ENCODE assay signal across 29 cellular contexts in the genomic region with DNA sequence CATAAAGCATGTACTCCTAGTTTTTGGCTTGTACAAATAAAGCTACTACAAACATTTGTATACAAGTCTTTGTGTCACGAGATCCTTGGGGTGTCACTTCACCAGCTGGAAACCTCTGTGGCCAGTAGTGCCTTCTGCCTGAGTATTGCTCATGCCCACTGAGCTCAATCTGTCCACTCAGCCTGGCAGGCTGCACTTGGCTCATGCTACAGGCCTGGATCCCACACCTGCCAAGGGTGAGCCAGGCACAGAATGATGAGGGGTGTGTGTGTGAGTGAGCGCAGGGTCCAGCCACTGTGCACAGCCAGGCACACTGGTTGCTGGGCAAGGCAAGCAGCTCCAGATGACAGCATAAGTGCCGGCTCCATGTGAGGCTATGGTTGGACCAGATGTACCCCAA. TPM values are rescaled to one million over a fixed set of nuclear protein-coding genes. Genes with fewer than 3 reads are reported as not detected.
"Had no signal": no experiment of that assay in that cellular context is flagged by ENCODE, and none has a peak within 500 bp of the region (broad histone marks: within the 10 kb centered on the region; RNA-seq: fewer than 3 reads in every experiment).

No MANE protein-coding gene starts in this region.

- H3K4me3 ChIP-seq: ascending aorta, breast epithelium, cardiac muscle cell, coronary artery, dorsolateral prefrontal cortex had no signal

- H3K27me3 ChIP-seq: ascending aorta, breast epithelium, cardiac muscle cell had no signal

- H3K4me1 ChIP-seq: ascending aorta, breast epithelium had no signal

- H3K27ac ChIP-seq: ascending aorta, breast epithelium, cardiac muscle cell, coronary artery, dorsolateral prefrontal cortex, WERI-Rb-1 had no signal

- FAIRE-seq: frontal cortex had no signal

- H3K9me3 ChIP-seq: ascending aorta had no signal

- DNase-seq: activated B cell treated with CpG ODN at 0.5 μM for 24 hours; activated CD4-positive, alpha-beta T cell treated with anti-CD3 and anti-CD28 coated beads for 48 hours; activated CD4-positive, alpha-beta T cell treated with anti-CD3 and anti-CD28 coated beads, Interleukin-2, amount 50 U/mL, for 1 hour; activated CD4-positive, alpha-beta T cell treated with anti-CD3 and anti-CD28 coated beads, Interleukin-2, amount 50 U/mL, for 48 hours; activated CD8-positive, alpha-beta memory T cell treated with anti-CD3 and anti-CD28 coated beads for 24 hours; activated CD8-positive, alpha-beta T cell treated with anti-CD3 and anti-CD28 coated beads for 36 hours; activated gamma-delta T cell; activated naive CD4-positive, alpha-beta T cell; activated naive CD4-positive, alpha-beta T cell treated with anti-CD3 and anti-CD28 coated beads, Interleukin-2, amount 10 ng/mL, durations not matched to agents 7 days and 5 days; activated naive CD8-positive, alpha-beta T cell treated with anti-CD3 and anti-CD28 coated beads, Interleukin-2, amount 10 ng/mL, durations not matched to agents 7 days and 5 days; activated T-cell treated with anti-CD3 and anti-CD28 coated beads, Interleukin-2, amount 50 U/mL, for 48 hours; central memory CD4-positive, alpha-beta T cell; dorsolateral prefrontal cortex; effector memory CD4-positive, alpha-beta T cell; endodermal cell; foreskin fibroblast; T-helper 1 cell; T-helper 17 cell; T1000; WERI-Rb-1 had no signal

- ATAC-seq: activated CD4-positive, CD25-positive, alpha-beta regulatory T cell treated with anti-CD3 and anti-CD28 coated beads, Interleukin-2, amount 50 U/mL, for 24 hours; activated CD8-positive, alpha-beta T cell treated with anti-CD3 and anti-CD28 coated beads for 36 hours; activated naive CD4-positive, alpha-beta T cell treated with anti-CD3 and anti-CD28 coated beads, Interleukin-2, amount 50 U/mL, for 72 hours; esophagus mucosa; T-helper 17 cell had no signal

- H3K36me3 ChIP-seq: ascending aorta, breast epithelium, cardiac muscle cell, WERI-Rb-1 had no signal

RNA-seq across cellular contexts. Expression of gene SRD5A2, which starts 13.1 kb away (rescaled TPM):
- total RNA-seq: activated B cell treated with CpG ODN at 0.5 μM for 24 hours; activated CD8-positive, alpha-beta T cell treated with anti-CD3 and anti-CD28 coated beads for 36 hours; activated naive CD4-positive, alpha-beta T cell treated with anti-CD3 and anti-CD28 coated beads, Interleukin-2, amount 50 U/mL, for 72 hours; activated naive CD8-positive, alpha-beta T cell treated with anti-CD3 and anti-CD28 coated beads, Interleukin-2, amount 10 ng/mL, durations not matched to agents 7 days and 5 days; ascending aorta; epithelial cell of proximal tubule; esophagus mucosa; frontal cortex; T-helper 17 cell had no signal
- polyA plus RNA-seq: cardiac muscle cell had no signal
